ENCODE assay signal across 1 cellular context in genomic region chr21:37848721-37849490, GRCh38.
TF ChIP-seq lines count a peak whose summit lies in the region.

No MANE protein-coding gene starts in this region.

TF ChIP-seq in K562, 482 proteins besides CTCF, POLR2A, EP300 and RAD21 (continued from another document):
- TF ChIP-seq TFE3 (CRISPR knock-in tag; IDR thresholded peaks at IDR 0.05) (peak; percentile 27; the same call in 1 of the 2 replicates), MTF1 (CRISPR knock-in tag; IDR thresholded peaks at IDR 0.05; ENCODE audit: borderline replicate concordance) (no peak)
